In the genomic region with DNA sequence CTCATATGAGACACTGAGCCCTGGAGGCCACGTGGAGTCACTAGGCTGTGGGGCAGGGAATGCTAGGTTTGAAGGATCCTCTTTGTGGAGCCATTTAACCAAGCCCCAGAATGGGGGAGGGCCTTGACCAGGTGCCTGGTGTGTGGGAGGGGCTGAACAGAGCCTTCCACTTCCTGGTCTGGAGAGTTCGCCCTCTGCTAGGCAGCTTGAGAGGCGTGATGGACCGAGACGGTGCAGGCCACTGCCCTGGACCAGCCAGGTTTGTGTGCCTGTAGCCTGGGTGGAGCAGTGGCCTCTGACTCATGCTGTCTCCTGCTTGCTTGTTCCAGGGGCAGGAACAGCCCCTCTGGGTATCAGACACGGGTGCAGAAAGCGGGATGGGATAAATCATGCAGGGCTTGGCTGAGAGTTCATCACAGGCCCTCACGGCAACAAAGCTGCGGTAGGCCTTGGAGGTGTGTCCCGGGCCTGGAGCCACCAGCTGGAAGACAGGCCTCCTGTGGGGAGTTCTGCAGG, we compare ENCODE assay signal across 17 cellular contexts. TPM values are rescaled to one million over a fixed set of nuclear protein-coding genes. Genes with fewer than 3 reads are reported as not detected.
DNase-seq lines count a peak whose midpoint lies in the region; ATAC-seq, FAIRE-seq and TF ChIP-seq lines count a peak whose summit lies in the region.
"Had no signal": no experiment of that assay in that cellular context is flagged by ENCODE, and none has a peak within 500 bp of the region (broad histone marks: within the 10 kb centered on the region; RNA-seq: fewer than 3 reads in every experiment).

No MANE protein-coding gene starts in this region.

- H3K36me3 Mint-ChIP-seq in activated CD4-positive, alpha-beta T cell treated with anti-CD3 and anti-CD28 coated beads for 36 hours (ENCODE audit: low read depth) = no peaks in the 10 kb centered on the region
- H3K36me3 Mint-ChIP-seq: CD4-positive, CD25-positive, alpha-beta regulatory T cell had no signal

- no peaks in the 10 kb centered on the region for H3K9me3 Mint-ChIP-seq in activated CD4-positive, alpha-beta T cell treated with anti-CD3 and anti-CD28 coated beads for 36 hours (ENCODE audit: low read depth)
- H3K9me3 Mint-ChIP-seq: activated naive CD8-positive, alpha-beta T cell treated with anti-CD3 and anti-CD28 coated beads, Interleukin-2, amount 50 U/mL, for 24 hours; central memory CD8-positive, alpha-beta T cell; T-helper 1 cell treated with Interleukin-12 subunit alpha and Interleukin-12 subunit beta and Interleukin-4 antibody, amounts not matched to agents 30 μg/mL and 1 μg/mL, for 36 hours had no signal

- no peak overlapping the region for H3K4me3 Mint-ChIP-seq in activated CD4-positive, alpha-beta T cell treated with anti-CD3 and anti-CD28 coated beads for 36 hours
- H3K4me3 Mint-ChIP-seq: activated naive CD8-positive, alpha-beta T cell treated with anti-CD3 and anti-CD28 coated beads, Interleukin-2, amount 50 U/mL, for 24 hours; CD4-positive, CD25-positive, alpha-beta regulatory T cell; central memory CD8-positive, alpha-beta T cell; T-helper 1 cell treated with Interleukin-12 subunit alpha and Interleukin-12 subunit beta and Interleukin-4 antibody, amounts not matched to agents 30 μg/mL and 1 μg/mL, for 36 hours had no signal

- no peak for TF ChIP-seq CTCF in foreskin keratinocyte (conservative IDR thresholded peaks at IDR 0.05)

- no peaks in the 10 kb centered on the region for H3K4me1 ChIP-seq in foreskin keratinocyte
- H3K4me1 ChIP-seq: lower lobe of right lung had no signal

- DNase-seq in GM18507 (ENCODE audit: extremely low spot score, insufficient read length, low read depth) (no peak), NCI-H510A (lab: John Stamatoyannopoulos, UW) (peak; percentile 77), foreskin keratinocyte (peak in 1 of 2 donors; percentile 50), sciatic nerve (ENCODE audit: low spot score) (no peak), left cardiac atrium (no peak)
- DNase-seq in activated CD4-positive, alpha-beta T cell treated with anti-CD3 and anti-CD28 coated beads for 36 hours = no peak
- DNase-seq: activated CD4-positive, alpha-beta T cell treated with anti-CD3 and anti-CD28 coated beads for 4 hours; activated naive CD8-positive, alpha-beta T cell treated with anti-CD3 and anti-CD28 coated beads, Interleukin-2, amount 50 U/mL, for 24 hours; CD4-positive, CD25-positive, alpha-beta regulatory T cell; lower lobe of right lung; NCI-H1048; NCI-H345; stimulated activated naive CD8-positive, alpha-beta T cell treated with anti-CD3 and anti-CD28 coated beads, Interleukin-15, Interleukin-2, amounts not matched to agents 100 U/mL and 50 U/mL, for 24 hours had no signal

- peak; percentile 12 for FAIRE-seq in GM18507 (lab: Jason Lieb, UNC)

- H3K27me3 ChIP-seq in foreskin keratinocyte = peaks cover 23% of the 10 kb centered on the region
- H3K27me3 ChIP-seq: neutrophil had no signal

- CTCF ChIA-PET in activated CD4-positive, alpha-beta T cell treated with anti-CD3 and anti-CD28 coated beads for 36 hours (lab: Charles Lee) = no interaction called here

- H3K4me1 Mint-ChIP-seq in activated CD4-positive, alpha-beta T cell treated with anti-CD3 and anti-CD28 coated beads for 36 hours = no peaks in the 10 kb centered on the region
- H3K4me1 Mint-ChIP-seq: activated naive CD8-positive, alpha-beta T cell treated with anti-CD3 and anti-CD28 coated beads, Interleukin-2, amount 50 U/mL, for 24 hours; CD4-positive, CD25-positive, alpha-beta regulatory T cell; central memory CD8-positive, alpha-beta T cell had no signal

- H3K27me3 Mint-ChIP-seq in activated CD4-positive, alpha-beta T cell treated with anti-CD3 and anti-CD28 coated beads for 36 hours = no peaks in the 10 kb centered on the region
- H3K27me3 Mint-ChIP-seq: activated naive CD8-positive, alpha-beta T cell treated with anti-CD3 and anti-CD28 coated beads, Interleukin-2, amount 50 U/mL, for 24 hours; CD4-positive, CD25-positive, alpha-beta regulatory T cell; central memory CD8-positive, alpha-beta T cell had no signal

- no peak overlapping the region for H3K27ac Mint-ChIP-seq in activated CD4-positive, alpha-beta T cell treated with anti-CD3 and anti-CD28 coated beads for 36 hours
- H3K27ac Mint-ChIP-seq: activated naive CD8-positive, alpha-beta T cell treated with anti-CD3 and anti-CD28 coated beads, Interleukin-2, amount 50 U/mL, for 24 hours; CD4-positive, CD25-positive, alpha-beta regulatory T cell; T-helper 1 cell treated with Interleukin-12 subunit alpha and Interleukin-12 subunit beta and Interleukin-4 antibody, amounts not matched to agents 30 μg/mL and 1 μg/mL, for 36 hours had no signal

- POLR2A ChIA-PET in activated CD4-positive, alpha-beta T cell treated with anti-CD3 and anti-CD28 coated beads for 36 hours (lab: Charles Lee) = no interaction called here

- H3K27ac ChIP-seq in foreskin keratinocyte = no peak overlapping the region
- H3K27ac ChIP-seq: lower lobe of right lung, neutrophil had no signal

- intact Hi-C loops in sciatic nerve (cut with DNase I) (no loop called here), left cardiac atrium (cut with DNase I) (no loop called here)
- intact Hi-C loops in activated CD4-positive, alpha-beta T cell treated with anti-CD3 and anti-CD28 coated beads for 36 hours (cut with DNase I, micrococcal nuclease) = no loop called here

- ATAC-seq in foreskin keratinocyte (peak; percentile 66), sciatic nerve (peak; percentile 69), left cardiac atrium (no peak), HG03139 (IDR thresholded peaks at IDR 0.05; ENCODE audit: unreplicated experiment) (no peak)
- no peak for ATAC-seq in activated CD4-positive, alpha-beta T cell treated with anti-CD3 and anti-CD28 coated beads for 36 hours
- ATAC-seq: activated naive CD8-positive, alpha-beta T cell treated with anti-CD3 and anti-CD28 coated beads, Interleukin-2, amount 50 U/mL, for 24 hours; stimulated activated naive CD8-positive, alpha-beta T cell treated with anti-CD3 and anti-CD28 coated beads, Interleukin-15, Interleukin-2, amounts not matched to agents 100 U/mL and 50 U/mL, for 24 hours had no signal

RNA-seq across cellular contexts. Expression of gene ADAMTS14, which starts 27.4 kb away (rescaled TPM):
- total RNA-seq in foreskin keratinocyte (0.10 TPM in 1 of 2 replicates, not detected in the other), sciatic nerve (3.1 TPM), left cardiac atrium (under 1 TPM; 0.53 to 0.81 TPM)
- polyA plus RNA-seq in foreskin keratinocyte = 0.09 TPM in 1 of 2 replicates, not detected in the other
- not detected for total RNA-seq in activated CD4-positive, alpha-beta T cell treated with anti-CD3 and anti-CD28 coated beads for 36 hours
- total RNA-seq: CD4-positive, CD25-positive, alpha-beta regulatory T cell had no signal
- polyA plus RNA-seq: CD4-positive, CD25-positive, alpha-beta regulatory T cell had no signal

Comparison
In these comparisons a context has a peak if more than half of its experiments do, and no peak if none do; other contexts are left out.
1. ATAC-seq: peak in foreskin keratinocyte (single experiment) and sciatic nerve (single experiment); none in left cardiac atrium (0 of 2), HG03139 (single experiment) and activated CD4-positive, alpha-beta T cell treated with anti-CD3 and anti-CD28 coated beads for 36 hours (single experiment).